In the genomic region with DNA sequence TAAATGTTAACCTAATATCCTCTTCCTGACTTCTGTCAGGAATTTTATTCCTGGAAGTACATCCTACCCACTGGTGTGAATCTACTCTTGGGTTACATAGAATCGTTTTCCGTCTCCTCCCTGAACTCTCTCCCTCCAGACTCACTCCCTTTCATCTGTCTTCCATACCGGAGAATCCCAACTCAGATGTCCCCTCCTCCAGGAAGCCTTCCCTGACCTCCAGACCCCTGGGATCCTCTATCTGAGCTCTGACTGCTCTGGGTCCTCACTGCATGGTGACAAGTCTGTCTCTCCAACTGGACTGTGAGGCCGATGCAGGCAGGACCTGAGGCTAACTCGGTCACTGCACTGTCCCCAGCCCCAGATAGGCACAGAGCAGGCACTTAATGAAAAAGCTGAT, we compare ENCODE assay signal across 19 cellular contexts. TPM values are rescaled to one million over a fixed set of nuclear protein-coding genes. Genes with fewer than 3 reads are reported as not detected.
"Had no signal": no experiment of that assay in that cellular context is flagged by ENCODE, and none has a peak within 500 bp of the region (broad histone marks: within the 10 kb centered on the region; RNA-seq: fewer than 3 reads in every experiment).

No MANE protein-coding gene starts in this region.

- DNase-seq: activated CD4-positive, alpha-beta T cell treated with anti-CD3 and anti-CD28 coated beads for 1 hour; activated CD4-positive, alpha-beta T cell treated with anti-CD3 and anti-CD28 coated beads, Interleukin-2, amount 50 U/mL, for 4 hours; activated CD8-positive, alpha-beta memory T cell treated with anti-CD3 and anti-CD28 coated beads, Interleukin-2, amount 10 ng/mL, durations not matched to agents 7 days and 5 days; activated effector memory CD4-positive, alpha-beta T cell treated with anti-CD3 and anti-CD28 coated beads, Interleukin-2, amount 50 U/mL, for 16 hours; activated T-cell treated with anti-CD3 and anti-CD28 coated beads, Interleukin-2, amount 50 U/mL, for 24 hours; aorta; islet precursor cell; psoas muscle; thyroid gland had no signal

- H2AFZ ChIP-seq: hepatocyte had no signal

- H3K9me3 Mint-ChIP-seq: activated T-cell treated with anti-CD3 and anti-CD28 coated beads, Interleukin-2, amount 50 U/mL, for 24 hours; memory B cell; nephron had no signal

- H3K27me3 ChIP-seq: breast epithelium, gastroesophageal sphincter, hepatocyte, left lung, thyroid gland had no signal

- H3K27ac Mint-ChIP-seq: activated CD8-positive, alpha-beta memory T cell treated with anti-CD3 and anti-CD28 coated beads, Interleukin-2, amount 10 ng/mL, durations not matched to agents 7 days and 5 days; activated T-cell treated with anti-CD3 and anti-CD28 coated beads, Interleukin-2, amount 50 U/mL, for 24 hours; memory B cell; nephron had no signal

- ATAC-seq: activated CD8-positive, alpha-beta memory T cell treated with anti-CD3 and anti-CD28 coated beads, Interleukin-2, amount 10 ng/mL, durations not matched to agents 7 days and 5 days; gastroesophageal sphincter; left lung; psoas muscle; sciatic nerve had no signal

- H3K27ac ChIP-seq: breast epithelium, gastroesophageal sphincter, hepatocyte, left lung, psoas muscle, SK-N-MC, thyroid gland had no signal

- H3K4me1 ChIP-seq: breast epithelium, psoas muscle, thyroid gland had no signal

- H3K36me3 ChIP-seq: breast epithelium, gastroesophageal sphincter, left lung, thyroid gland had no signal

- H3K27me3 Mint-ChIP-seq: activated CD8-positive, alpha-beta memory T cell treated with anti-CD3 and anti-CD28 coated beads, Interleukin-2, amount 10 ng/mL, durations not matched to agents 7 days and 5 days; activated T-cell treated with anti-CD3 and anti-CD28 coated beads, Interleukin-2, amount 50 U/mL, for 24 hours; memory B cell had no signal

- H3K4me3 Mint-ChIP-seq: activated CD8-positive, alpha-beta memory T cell treated with anti-CD3 and anti-CD28 coated beads, Interleukin-2, amount 10 ng/mL, durations not matched to agents 7 days and 5 days; activated T-cell treated with anti-CD3 and anti-CD28 coated beads, Interleukin-2, amount 50 U/mL, for 24 hours; memory B cell; nephron had no signal

- H3K4me3 ChIP-seq: breast epithelium, gastroesophageal sphincter, hepatocyte, left lung, psoas muscle, SK-N-MC, thyroid gland had no signal

- H3K9me3 ChIP-seq: breast epithelium, gastroesophageal sphincter, left lung, psoas muscle, thyroid gland had no signal

- H3K4me2 ChIP-seq: hepatocyte had no signal

RNA-seq across cellular contexts. Expression of gene GPR4, which starts 42.0 kb away (rescaled TPM):
- total RNA-seq: activated CD8-positive, alpha-beta memory T cell treated with anti-CD3 and anti-CD28 coated beads, Interleukin-2, amount 10 ng/mL, durations not matched to agents 7 days and 5 days; chondrocyte; hepatocyte; osteoblast had no signal
